Comparison of ENCODE assay signal across 1 cellular context in genomic region chr17:4939554-4939803, GRCh38.
TF ChIP-seq lines count a peak whose summit lies in the region.

No MANE protein-coding gene starts in this region.

TF ChIP-seq in GM23338, 12 proteins besides CTCF, POLR2A, EP300 and RAD21:
- TF ChIP-seq ZNF462 (CRISPR knock-in tag; IDR thresholded peaks at IDR 0.05) (no peak), ETS1 (IDR thresholded peaks at IDR 0.05) (no peak), ZNF114 (CRISPR knock-in tag; IDR thresholded peaks at IDR 0.05) (no peak), CREB1 (CRISPR knock-in tag; IDR thresholded peaks at IDR 0.05; ENCODE audit: low read depth) (no peak), POLR2AphosphoS5 (IDR thresholded peaks at IDR 0.05; ENCODE audit: low read depth) (no peak), EZH2phosphoT487 (IDR thresholded peaks at IDR 0.05; ENCODE audit: unreplicated experiment) (no peak), EZH2 (IDR thresholded peaks at IDR 0.05; ENCODE audit: low read depth, unreplicated experiment) (no peak), STAT1 (IDR thresholded peaks at IDR 0.05; ENCODE audit: unreplicated experiment) (no peak), REST (IDR thresholded peaks at IDR 0.05; ENCODE audit: unreplicated experiment) (no peak)
